ENCODE assay signal across 23 cellular contexts in genomic region chr9:134177186-134177585, GRCh38. TPM values are rescaled to one million over a fixed set of nuclear protein-coding genes. Genes with fewer than 3 reads are reported as not detected.
DNase-seq lines count a peak whose midpoint lies in the region; ATAC-seq, FAIRE-seq and TF ChIP-seq lines count a peak whose summit lies in the region.
"Had no signal": no experiment of that assay in that cellular context is flagged by ENCODE, and none has a peak within 500 bp of the region (broad histone marks: within the 10 kb centered on the region; RNA-seq: fewer than 3 reads in every experiment).

No MANE protein-coding gene starts in this region.

- H3K4me3 ChIP-seq in liver (ENCODE audit: low read depth in 1 of 3, low read length in 3 of 3) (no peak overlapping the region), HepG2 (replicated peaks in 1 of 3; ENCODE audit: insufficient read depth in 1 of 3, low read depth in 2 of 3, low read length in 3 of 3) (no peak overlapping the region), OCI-LY1 (ENCODE audit: low read depth, low read length, poor library complexity, severe bottlenecking) (no peak overlapping the region), mesenchymal stem cell (ENCODE audit: insufficient read depth in 1 of 2, low read depth in 1 of 2, low read length in 2 of 2) (no peak overlapping the region)
- H3K4me3 ChIP-seq: A549, GM12878 had no signal

- no peaks in the 10 kb centered on the region for H3F3A ChIP-seq in OCI-LY1 (ENCODE audit: insufficient read depth, low read length)

- peak overlapping the region; percentile 69 to 97 for H2BK12ac ChIP-seq in mesenchymal stem cell (ENCODE audit: low read length in 2 of 2)

- no peaks in the 10 kb centered on the region for H3K9me2 ChIP-seq in OCI-LY1 (ENCODE audit: low read depth, low read length)

- CTCF ChIA-PET in HepG2 (lab: Yijun Ruan, JAX; ENCODE audit: low intra/inter-chr PET ratio, low total read pairs), result no interaction called here

- TF ChIP-seq POLR2A in HepG2 (IDR thresholded peaks at IDR 0.05; ENCODE audit: insufficient read depth in 1 of 2, low read depth in 2 of 2, low read length in 2 of 2), result no peak

- peak overlapping the region in 1 of 2 experiments; percentile 76 for H3K14ac ChIP-seq in mesenchymal stem cell (ENCODE audit: low read length in 2 of 2)

- POLR2A ChIA-PET in HepG2 (lab: Yijun Ruan, JAX), result no interaction called here

- H3K9me3 ChIP-seq in liver (ENCODE audit: control insufficient read depth in 4 of 4, low read length in 3 of 4), result no peaks in the 10 kb centered on the region
- H3K9me3 ChIP-seq in HepG2 (ENCODE audit: low read length), result no peaks in the 10 kb centered on the region
- H3K9me3 ChIP-seq in OCI-LY1 (ENCODE audit: low read length), result no peaks in the 10 kb centered on the region
- no peaks in the 10 kb centered on the region for H3K9me3 ChIP-seq in mesenchymal stem cell (ENCODE audit: control insufficient read depth, low read length)
- H3K9me3 ChIP-seq: A549, BE2C had no signal

- H2AFZ ChIP-seq in HepG2 (ENCODE audit: low read length) (no peak overlapping the region), OCI-LY1 (ENCODE audit: low read length) (no peak overlapping the region), mesenchymal stem cell (ENCODE audit: low read depth, low read length) (no peak overlapping the region)

- H3K79me2 ChIP-seq in HepG2 (ENCODE audit: insufficient read depth, low read length) (no peaks in the 10 kb centered on the region), OCI-LY1 (ENCODE audit: insufficient read depth, low read length) (no peaks in the 10 kb centered on the region)

- no peaks in the 10 kb centered on the region for H3K27me3 ChIP-seq in liver (ENCODE audit: control insufficient read depth in 4 of 4, insufficient read depth in 4 of 4, low read length in 3 of 4)
- H3K27me3 ChIP-seq in HepG2 (ENCODE audit: control insufficient read depth in 1 of 2, insufficient read depth in 2 of 2, low read length in 2 of 2), result peaks cover 10 to 84% of the 10 kb centered on the region in 2 experiments
- H3K27me3 ChIP-seq in OCI-LY1 (ENCODE audit: insufficient read depth, low read length), result no peaks in the 10 kb centered on the region
- H3K27me3 ChIP-seq in mesenchymal stem cell (ENCODE audit: control insufficient read depth in 1 of 2, insufficient read depth in 1 of 2, low read length in 2 of 2), result peaks cover 14 to 65% of the 10 kb centered on the region in 2 experiments
- H3K27me3 ChIP-seq: BE2C had no signal

- H3K9ac ChIP-seq in liver (ENCODE audit: low read depth in 1 of 2, low read length in 2 of 2) (no peak overlapping the region), HepG2 (ENCODE audit: insufficient read depth, low read depth, low read length) (no peak overlapping the region), OCI-LY1 (ENCODE audit: low read length) (no peak overlapping the region; the same call in 1 of the 2 replicates), mesenchymal stem cell (ENCODE audit: low read length) (no peak overlapping the region)

- no peak overlapping the region for H3K23ac ChIP-seq in mesenchymal stem cell (ENCODE audit: low read length in 2 of 2)

- H4K20me1 ChIP-seq in HepG2 (ENCODE audit: insufficient read depth, low read length) (no peaks in the 10 kb centered on the region), OCI-LY1 (ENCODE audit: insufficient read depth, low read length) (no peaks in the 10 kb centered on the region)

- 70% methylated on average over 17 of the region's 17 CpGs for WGBS in liver
- WGBS in HepG2 (ENCODE audit: low lambda C conversion rate), result 24% methylated on average over 17 of the region's 17 CpGs
- WGBS in mesenchymal stem cell, result 72% methylated on average over 8 of the region's 17 CpGs

- in situ Hi-C loops in HepG2 (cut with HindIII; ENCODE audit: extremely low pct_ligation_motif_present, low pct_unique_long_range_greater_than_20kb), result loop anchor here (5.0 kb wide), 1 partner anchor 40 kb away; no protein-coding TSS in a partner anchor

- FAIRE-seq in HepG2 (lab: Jason Lieb, UNC), result no peak
- FAIRE-seq: A549, D721Med, GM12878, H54 had no signal

- TF ChIP-seq EP300 in HepG2 (IDR thresholded peaks at IDR 0.05; ENCODE audit: low read depth in 2 of 2, low read length in 2 of 2) (no peak), HepG2 (CRISPR knock-in tag; IDR thresholded peaks at IDR 0.05; ENCODE audit: borderline replicate concordance) (no peak)

- DNase-seq in HepG2 (ENCODE audit: low spot score) (no peak), mesenchymal stem cell (no peak), T1000 (lab: John Stamatoyannopoulos, UW) (no peak)
- DNase-seq: ACHN; AML-193; BE2C; CD4-positive, CD25-positive, alpha-beta regulatory T cell; DMS 273 treated with DMSO at 0.1 percent for 48 hours; DMS79; EL; GDM1; GOT3; HCEC 1CT had no signal

- TF ChIP-seq RAD21 in liver (IDR thresholded peaks at IDR 0.05), result no peak
- no peak for TF ChIP-seq RAD21 in HepG2 (CRISPR knock-in tag; IDR thresholded peaks at IDR 0.05)

- H3K4me1 ChIP-seq in liver (ENCODE audit: control insufficient read depth in 4 of 4, insufficient read depth in 4 of 4, low read length in 3 of 4) (peaks cover 33 to 80% (median 60%) of the 10 kb centered on the region in 4 donors), HepG2 (ENCODE audit: insufficient read depth, low read length) (peaks cover 50% of the 10 kb centered on the region), OCI-LY1 (ENCODE audit: insufficient read depth, low read length, severe bottlenecking) (peaks cover 82% of the 10 kb centered on the region), mesenchymal stem cell (ENCODE audit: control insufficient read depth, insufficient read depth, low read depth, low read length) (peaks cover 44% of the 10 kb centered on the region)

- H2AK5ac ChIP-seq in mesenchymal stem cell (ENCODE audit: low read length, severe bottlenecking), result no peak overlapping the region

- H2BK120ac ChIP-seq in mesenchymal stem cell (ENCODE audit: low read depth, low read length), result peak overlapping the region; percentile 61

- no peaks in the 10 kb centered on the region for H3K79me1 ChIP-seq in mesenchymal stem cell (replicated peaks; ENCODE audit: low read length, poor library complexity, severe bottlenecking)

- H3K27ac ChIP-seq in liver (ENCODE audit: low read depth in 1 of 2, low read length in 2 of 2) (peak overlapping the region; percentile 89 to 93), HepG2 (ENCODE audit: extremely low read length, insufficient read depth, low read length) (no peak overlapping the region), OCI-LY1 (ENCODE audit: low read depth, low read length, poor library complexity, severe bottlenecking) (peak overlapping the region; percentile 42), mesenchymal stem cell (ENCODE audit: low read length, poor library complexity, severe bottlenecking) (no peak overlapping the region)
- H3K27ac ChIP-seq: C4-2B had no signal

- H4K91ac ChIP-seq in mesenchymal stem cell (ENCODE audit: low read length), result peak overlapping the region; percentile 76

- H3K4me2 ChIP-seq in HepG2 (ENCODE audit: low read depth, low read length), result no peak overlapping the region
- peak overlapping the region; percentile 16; the same call in 1 of the 2 replicates for H3K4me2 ChIP-seq in OCI-LY1 (ENCODE audit: low read length)
- no peak overlapping the region for H3K4me2 ChIP-seq in mesenchymal stem cell (ENCODE audit: low read length, poor library complexity, severe bottlenecking)

- no peak overlapping the region for H2BK5ac ChIP-seq in mesenchymal stem cell (ENCODE audit: low read depth, low read length, poor library complexity, severe bottlenecking)

- peak overlapping the region in 1 of 2 experiments; percentile 75 for H3K18ac ChIP-seq in mesenchymal stem cell (ENCODE audit: low read depth in 1 of 2, low read length in 2 of 2)

- H2BK15ac ChIP-seq in mesenchymal stem cell (ENCODE audit: low read depth, poor library complexity, severe bottlenecking), result peak overlapping the region; percentile 73

- no peak overlapping the region for H4K8ac ChIP-seq in mesenchymal stem cell (ENCODE audit: low read length)

- TF ChIP-seq CTCF in liver (IDR thresholded peaks at IDR 0.05; ENCODE audit: low read depth, low read length, missing input control), result no peak
- no peak for TF ChIP-seq CTCF in HepG2 (CRISPR knock-in tag; IDR thresholded peaks at IDR 0.05)
- no peak for TF ChIP-seq CTCF in OCI-LY1 (IDR thresholded peaks at IDR 0.05; ENCODE audit: low read length)

- peak overlapping the region in 1 of 2 experiments; percentile 26 for H3K4ac ChIP-seq in mesenchymal stem cell (ENCODE audit: low read depth in 1 of 2, low read length in 2 of 2)

- intact Hi-C loops in HepG2 (cut with micrococcal nuclease; ENCODE audit: unreplicated experiment), result loop anchor here (10.0 kb wide), 2 partner anchors 88 to 148 kb away; partner anchors contain the start of gene RXRA

- ATAC-seq in HepG2, result no peak
- ATAC-seq in HG03565 (IDR thresholded peaks at IDR 0.05; ENCODE audit: unreplicated experiment), result no peak
- ATAC-seq in HG02623 (IDR thresholded peaks at IDR 0.05; ENCODE audit: unreplicated experiment), result no peak
- ATAC-seq: CD8-positive, alpha-beta T cell; GM12878 had no signal

- BruUV-seq in HepG2 (replicated peaks; lab: Mats Ljungman, UMichigan), result no TSS peak

- H3K36me3 ChIP-seq in liver (ENCODE audit: control insufficient read depth in 4 of 4, insufficient read depth in 3 of 4, low read depth in 1 of 4, low read length in 3 of 4) (no peaks in the 10 kb centered on the region), HepG2 (replicated peaks in 1 of 2; ENCODE audit: control insufficient read depth in 1 of 2, insufficient read depth in 2 of 2, low read length in 2 of 2) (no peaks in the 10 kb centered on the region), OCI-LY1 (ENCODE audit: insufficient read depth, low read length) (no peaks in the 10 kb centered on the region), mesenchymal stem cell (ENCODE audit: control insufficient read depth in 1 of 2, insufficient read depth in 2 of 2, low read depth in 1 of 2, low read length in 2 of 2) (no peaks in the 10 kb centered on the region)
- H3K36me3 ChIP-seq: BE2C had no signal

RNA-seq across cellular contexts. Expression of gene RNU6ATAC, which starts 12.8 kb away (rescaled TPM):
- total RNA-seq in liver (not detected), HepG2 (2016; rRNA removed; fragmentation: Illumina TruSeq; extraction: Trizol) (894 TPM in 1 of 2 replicates, not detected in the other)
- polyA plus RNA-seq in liver (not detected), HepG2 (2011; rRNA removed) (not detected in 2 replicates)
- total RNA-seq in HepG2 (2016; cell fraction: cytosol; rRNA removed; fragmentation: Illumina TruSeq; extraction: Trizol; ENCODE audit: low read depth), result 12,614 and 12,724 TPM in 2 replicates
- 82.4 and 810 TPM in 2 replicates for total RNA-seq in HepG2 (2016; cell fraction: insoluble cytoplasmic fraction; rRNA removed; fragmentation: Illumina TruSeq; extraction: Trizol)
- total RNA-seq in HepG2 (2016; cell fraction: membrane; rRNA removed; fragmentation: Illumina TruSeq; extraction: Trizol), result 600 and 628 TPM in 2 replicates
- total RNA-seq in HepG2 (2016; cell fraction: nucleus; rRNA removed; fragmentation: Illumina TruSeq; extraction: Trizol), result 1,443 and 1,712 TPM in 2 replicates
- not detected in 2 replicates for polyA plus RNA-seq in HepG2 (2011; cell fraction: cytosol; rRNA removed)
- not detected in 2 replicates for polyA plus RNA-seq in HepG2 (2011; cell fraction: nucleus; rRNA removed)
- polyA plus RNA-seq in HepG2 (2012), result not detected in 2 replicates
- polyA plus RNA-seq in HepG2 (2016; cell fraction: cytosol; fragmentation: Illumina TruSeq; extraction: Trizol; ENCODE audit: low read depth), result 76.0 TPM in 1 of 2 replicates, not detected in the other
- polyA plus RNA-seq in HepG2 (2016; cell fraction: insoluble cytoplasmic fraction; fragmentation: Illumina TruSeq; extraction: Trizol; ENCODE audit: low read depth), result not detected in 2 replicates
- polyA plus RNA-seq in HepG2 (2016; cell fraction: membrane; fragmentation: Illumina TruSeq; extraction: Trizol; ENCODE audit: low read depth), result not detected in 2 replicates
- not detected in 2 replicates for polyA plus RNA-seq in HepG2 (2016; cell fraction: nucleus; fragmentation: Illumina TruSeq; extraction: Trizol; ENCODE audit: insufficient read depth, low read depth)
- under 0.01 TPM in 2 replicates for polyA minus RNA-seq in HepG2 (2011; rRNA and poly(A)+ RNA removed; ENCODE audit: low replicate concordance)
- polyA minus RNA-seq in HepG2 (2011; cell fraction: cytosol; rRNA and poly(A)+ RNA removed), result 1,413 and 1,463 TPM in 2 replicates
- polyA minus RNA-seq in HepG2 (2011; cell fraction: nucleus; rRNA and poly(A)+ RNA removed), result under 0.01 TPM in 1 of 2 replicates, not detected in the other
- polyA plus RNA-seq in mesenchymal stem cell (2013, experiment 1 of 2), result not detected
- not detected for polyA plus RNA-seq in mesenchymal stem cell (2013, experiment 2 of 2)
- polyA plus RNA-seq: A549; CD4-positive, CD25-positive, alpha-beta regulatory T cell; GM12878 had no signal

RNA-seq across cellular contexts. Expression of gene WDR5, which starts 41.3 kb away (rescaled TPM):
- 10 to 100 TPM; 11.4 to 21.6 TPM for total RNA-seq in liver
- 10 to 100 TPM; 11.1 to 17.8 TPM for polyA plus RNA-seq in liver
- 31.6 and 34.3 TPM in 2 replicates for total RNA-seq in HepG2 (2016; rRNA removed; fragmentation: Illumina TruSeq; extraction: Trizol)
- 25.8 and 28.6 TPM in 2 replicates for total RNA-seq in HepG2 (2016; cell fraction: cytosol; rRNA removed; fragmentation: Illumina TruSeq; extraction: Trizol; ENCODE audit: low read depth)
- 24.3 and 33.8 TPM in 2 replicates for total RNA-seq in HepG2 (2016; cell fraction: insoluble cytoplasmic fraction; rRNA removed; fragmentation: Illumina TruSeq; extraction: Trizol)
- total RNA-seq in HepG2 (2016; cell fraction: membrane; rRNA removed; fragmentation: Illumina TruSeq; extraction: Trizol), result 46.4 and 51.5 TPM in 2 replicates
- total RNA-seq in HepG2 (2016; cell fraction: nucleus; rRNA removed; fragmentation: Illumina TruSeq; extraction: Trizol), result 25.3 and 27.9 TPM in 2 replicates
- 34.3 and 39.8 TPM in 2 replicates for polyA plus RNA-seq in HepG2 (2011; rRNA removed)
- 37.7 and 41.2 TPM in 2 replicates for polyA plus RNA-seq in HepG2 (2011; cell fraction: cytosol; rRNA removed)
- polyA plus RNA-seq in HepG2 (2011; cell fraction: nucleus; rRNA removed), result 91.6 and 97.0 TPM in 2 replicates
- 39.5 and 43.5 TPM in 2 replicates for polyA plus RNA-seq in HepG2 (2012)
- 48.0 and 58.0 TPM in 2 replicates for polyA plus RNA-seq in HepG2 (2016; cell fraction: cytosol; fragmentation: Illumina TruSeq; extraction: Trizol; ENCODE audit: low read depth)
- 39.5 and 47.9 TPM in 2 replicates for polyA plus RNA-seq in HepG2 (2016; cell fraction: insoluble cytoplasmic fraction; fragmentation: Illumina TruSeq; extraction: Trizol; ENCODE audit: low read depth)
- polyA plus RNA-seq in HepG2 (2016; cell fraction: membrane; fragmentation: Illumina TruSeq; extraction: Trizol; ENCODE audit: low read depth), result 63.7 TPM in 2 replicates
- polyA plus RNA-seq in HepG2 (2016; cell fraction: nucleus; fragmentation: Illumina TruSeq; extraction: Trizol; ENCODE audit: insufficient read depth, low read depth), result 58.1 and 61.1 TPM in 2 replicates
- polyA minus RNA-seq in HepG2 (2011; rRNA and poly(A)+ RNA removed; ENCODE audit: low replicate concordance), result 23.7 and 57.9 TPM in 2 replicates
- 18.7 and 21.8 TPM in 2 replicates for polyA minus RNA-seq in HepG2 (2011; cell fraction: cytosol; rRNA and poly(A)+ RNA removed)
- 35.8 and 44.5 TPM in 2 replicates for polyA minus RNA-seq in HepG2 (2011; cell fraction: nucleus; rRNA and poly(A)+ RNA removed)
- polyA plus RNA-seq in mesenchymal stem cell (2013, experiment 1 of 2), result 15.8 TPM
- 15.4 TPM for polyA plus RNA-seq in mesenchymal stem cell (2013, experiment 2 of 2)

Comparison
In these comparisons a context has a peak if more than half of its experiments do, and no peak if none do; other contexts are left out.
1. H3K27ac ChIP-seq: peak in liver (2 of 2) and OCI-LY1 (single experiment); none in HepG2 (single experiment) and mesenchymal stem cell (single experiment).
2. RNA of gene RNU6ATAC, which starts 12.8 kb away (total RNA-seq): 82.4 to 12,724 TPM in HepG2; not detected in liver; every median in the first group is over 10 times any median in the second.